38 cellular contexts compared by ENCODE assay signal in the genomic region with DNA sequence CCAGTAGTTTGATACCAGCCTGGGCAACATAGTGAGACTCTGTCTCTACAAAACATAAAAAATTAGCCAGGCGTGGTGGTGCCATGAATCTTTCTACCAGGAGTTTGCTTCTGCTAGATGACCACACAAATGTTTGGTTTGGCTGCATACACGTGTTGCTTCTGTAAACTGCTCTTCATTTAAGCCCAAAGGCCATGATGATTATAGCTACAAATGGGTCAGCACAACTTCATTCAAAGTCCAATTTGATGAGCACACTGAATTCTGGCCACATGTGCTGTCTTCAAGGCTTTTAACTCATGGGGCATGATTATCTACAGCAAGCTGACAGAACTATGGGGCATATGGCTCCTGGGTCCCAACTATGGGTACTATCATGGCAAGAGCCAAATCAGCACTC. TPM values are rescaled to one million over a fixed set of nuclear protein-coding genes. Genes with fewer than 3 reads are reported as not detected.
"Had no signal": no experiment of that assay in that cellular context is flagged by ENCODE, and none has a peak within 500 bp of the region (broad histone marks: within the 10 kb centered on the region; RNA-seq: fewer than 3 reads in every experiment).

No MANE protein-coding gene starts in this region.

- H3K4me2 ChIP-seq: KMS-11 had no signal

- H3K9me3 ChIP-seq: MG63 had no signal

- H3K36me3 ChIP-seq: MG63 had no signal

- DNase-seq: Karpas-422, Kasumi-1, KG1, MG63, MM.1S, MV-4-11, NCI-H1048, NCI-H1092, NCI-H1092 treated with DMSO at 0.1 percent for 48 hours, NCI-H1105, NCI-H1105 treated with DMSO at 0.1 percent for 48 hours, NCI-H1417, NCI-H1417 treated with DMSO at 0.1 percent for 48 hours, NCI-H1436, NCI-H1436 treated with DMSO at 0.1 percent for 48 hours, NCI-H146, NCI-H1694, NCI-H1694 treated with DMSO at 0.1 percent for 48 hours, NCI-H187, NCI-H187 treated with DMSO at 0.1 percent for 48 hours, NCI-H1930, NCI-H2029, NCI-H2029 treated with DMSO at 0.1 percent for 48 hours, NCI-H2081, NCI-H2081 treated with DMSO at 0.1 percent for 48 hours, NCI-H2107, NCI-H2171, NCI-H2171 treated with DMSO at 0.1 percent for 48 hours, NCI-H2227 treated with DMSO at 0.1 percent for 48 hours, NCI-H226, NCI-H345, NCI-H446, NCI-H446 treated with DMSO at 0.1 percent for 48 hours, NCI-H510A had no signal

- H3K27ac ChIP-seq: KMS-11 had no signal

- H3K9ac ChIP-seq: KMS-11 had no signal

- H3K4me3 ChIP-seq: MG63 had no signal

RNA-seq across cellular contexts. Expression of gene DCT, which starts 46.3 kb away (rescaled TPM):
- total RNA-seq: M059J, MCF 10A, NCI-H460 had no signal
